In the genomic region with DNA sequence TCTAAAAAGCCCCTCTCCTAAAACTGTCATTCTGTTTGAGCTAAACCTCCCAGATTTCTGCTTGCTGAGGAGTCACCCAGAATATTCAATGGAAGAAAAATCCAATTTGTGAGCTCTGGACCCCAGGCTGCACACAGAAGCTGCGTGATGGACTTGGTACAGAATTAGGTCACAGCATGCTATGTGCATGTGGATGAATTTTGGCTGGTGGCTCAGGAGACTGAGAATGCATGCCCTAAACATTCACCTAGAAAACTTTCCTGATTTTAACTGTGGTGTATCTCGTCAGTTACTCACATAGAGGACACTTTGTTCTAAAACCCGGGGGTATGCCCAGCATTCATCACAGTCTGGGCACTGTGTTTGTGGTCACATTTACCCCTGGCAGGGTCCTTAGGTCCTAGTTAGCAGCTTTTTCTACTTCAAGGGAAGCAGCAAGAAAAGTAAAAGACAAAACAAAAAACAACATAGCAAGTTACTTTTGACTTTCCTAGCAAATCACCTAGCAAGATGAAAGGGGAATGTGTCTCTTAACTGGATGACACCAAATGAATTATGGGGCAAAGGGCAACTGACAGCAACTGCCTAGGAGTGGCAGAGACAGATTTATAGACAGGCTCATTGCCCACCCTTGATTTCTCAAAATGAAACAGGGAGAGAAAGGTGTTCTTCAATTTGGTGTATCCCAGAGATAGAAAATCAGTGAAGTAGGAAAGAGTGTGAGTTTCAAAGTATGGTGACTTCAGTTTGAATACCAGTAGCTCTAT, we compare ENCODE assay signal across 1 cellular context.
TF ChIP-seq lines count a peak whose summit lies in the region.

No MANE protein-coding gene starts in this region.

TF ChIP-seq in HepG2, 621 proteins besides CTCF, POLR2A, EP300 and RAD21 (continued from another document and continues in another):
- TF ChIP-seq LCORL (IDR thresholded peaks at IDR 0.05) (0 out of 2 replicates have a peak, but pooled peaks have one; percentile 27), LCORL (CRISPR knock-in tag; IDR thresholded peaks at IDR 0.05) (peak; percentile 56), GFI1 (CRISPR knock-in tag; IDR thresholded peaks at IDR 0.05; ENCODE audit: borderline replicate concordance) (peak; percentile 40; the same call in 1 of the 2 replicates), TEAD3 (CRISPR knock-in tag; optimal IDR thresholded peaks at IDR 0.05; ENCODE audit: borderline replicate concordance) (peak; percentile 70), MXI1 (IDR thresholded peaks at IDR 0.05; ENCODE audit: borderline replicate concordance, low read depth, low read length) (0 out of 3 replicates have a peak, but pooled peaks have one; percentile 10), BHLHE40 (IDR thresholded peaks at IDR 0.05; ENCODE audit: low read length) (no peak), MAF1 (CRISPR knock-in tag; IDR thresholded peaks at IDR 0.05; ENCODE audit: borderline replicate concordance) (no peak), NR2F2 (IDR thresholded peaks at IDR 0.05; ENCODE audit: borderline replicate concordance, low read depth) (no peak), NCOR1 (IDR thresholded peaks at IDR 0.05; ENCODE audit: borderline replicate concordance, low read length) (peak; percentile 22; the same call in 1 of the 2 replicates), MIXL1 (CRISPR knock-in tag; IDR thresholded peaks at IDR 0.05) (peak; percentile 64; the same call in 1 of the 2 replicates), ZFP37 (CRISPR knock-in tag; IDR thresholded peaks at IDR 0.05; ENCODE audit: borderline replicate concordance) (0 out of 2 replicates have a peak, but pooled peaks have one; percentile 33), ZSCAN31 (CRISPR knock-in tag; IDR thresholded peaks at IDR 0.05; ENCODE audit: low read depth) (no peak), SPEN (CRISPR knock-in tag; IDR thresholded peaks at IDR 0.05; ENCODE audit: low read depth) (no peak), PITX1 (CRISPR knock-in tag; IDR thresholded peaks at IDR 0.05) (no peak; the same call in 1 of the 2 replicates), NR2F1 (CRISPR knock-in tag; IDR thresholded peaks at IDR 0.05) (0 out of 4 replicates have a peak, but pooled peaks of 1 of the 2 experiments have one; percentile 22), DPF2 (CRISPR knock-in tag; IDR thresholded peaks at IDR 0.05; ENCODE audit: borderline replicate concordance, low read depth) (no peak), REPIN1 (CRISPR knock-in tag; IDR thresholded peaks at IDR 0.05; ENCODE audit: borderline replicate concordance, low read depth) (peak; percentile 48), DNMT1 (CRISPR knock-in tag; IDR thresholded peaks at IDR 0.05) (no peak), GTF2F1 (IDR thresholded peaks at IDR 0.05; ENCODE audit: low read length) (no peak), MAZ (IDR thresholded peaks at IDR 0.05; ENCODE audit: borderline replicate concordance, low read depth, low read length) (no peak), MAZ (CRISPR knock-in tag; IDR thresholded peaks at IDR 0.05; ENCODE audit: low read depth) (no peak), MLLT10 (CRISPR knock-in tag; IDR thresholded peaks at IDR 0.05) (no peak), RORA (CRISPR knock-in tag; IDR thresholded peaks at IDR 0.05) (0 out of 2 replicates have a peak, but pooled peaks have one; percentile 41), BRCA1 (CRISPR knock-in tag; IDR thresholded peaks at IDR 0.05) (no peak), HMG20A (CRISPR knock-in tag; IDR thresholded peaks at IDR 0.05; ENCODE audit: borderline replicate concordance) (peak; percentile 56; the same call in 1 of the 2 replicates), KLF13 (CRISPR knock-in tag; IDR thresholded peaks at IDR 0.05) (no peak), SOX5 (CRISPR knock-in tag; IDR thresholded peaks at IDR 0.05; ENCODE audit: borderline replicate concordance) (peak; percentile 46; the same call in 1 of the 2 replicates), KDM5B (CRISPR knock-in tag; IDR thresholded peaks at IDR 0.05; ENCODE audit: borderline replicate concordance) (no peak; the same call in 1 of the 2 replicates), ELF3 (CRISPR knock-in tag; IDR thresholded peaks at IDR 0.05) (peak; percentile 56), REXO4 (CRISPR knock-in tag; IDR thresholded peaks at IDR 0.05; ENCODE audit: borderline replicate concordance) (no peak), ZNF124 (CRISPR knock-in tag; IDR thresholded peaks at IDR 0.05) (no peak), PAF1 (CRISPR knock-in tag; IDR thresholded peaks at IDR 0.05) (no peak)
- TF ChIP-seq, protein P1, sequence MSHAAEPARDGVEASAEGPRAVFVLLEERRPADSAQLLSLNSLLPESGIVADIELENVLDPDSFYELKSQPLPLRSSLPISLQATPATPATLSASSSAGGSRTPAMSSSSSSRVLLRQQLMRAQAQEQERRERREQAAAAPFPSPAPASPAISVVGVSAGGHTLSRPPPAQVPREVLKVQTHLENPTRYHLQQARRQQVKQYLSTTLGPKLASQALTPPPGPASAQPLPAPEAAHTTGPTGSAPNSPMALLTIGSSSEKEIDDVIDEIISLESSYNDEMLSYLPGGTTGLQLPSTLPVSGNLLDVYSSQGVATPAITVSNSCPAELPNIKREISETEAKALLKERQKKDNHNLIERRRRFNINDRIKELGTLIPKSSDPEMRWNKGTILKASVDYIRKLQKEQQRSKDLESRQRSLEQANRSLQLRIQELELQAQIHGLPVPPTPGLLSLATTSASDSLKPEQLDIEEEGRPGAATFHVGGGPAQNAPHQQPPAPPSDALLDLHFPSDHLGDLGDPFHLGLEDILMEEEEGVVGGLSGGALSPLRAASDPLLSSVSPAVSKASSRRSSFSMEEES (CRISPR knock-in tag; IDR thresholded peaks at IDR 0.05): 0 out of 2 replicates have a peak, but pooled peaks have one; percentile 24
- TF ChIP-seq, protein P2, sequence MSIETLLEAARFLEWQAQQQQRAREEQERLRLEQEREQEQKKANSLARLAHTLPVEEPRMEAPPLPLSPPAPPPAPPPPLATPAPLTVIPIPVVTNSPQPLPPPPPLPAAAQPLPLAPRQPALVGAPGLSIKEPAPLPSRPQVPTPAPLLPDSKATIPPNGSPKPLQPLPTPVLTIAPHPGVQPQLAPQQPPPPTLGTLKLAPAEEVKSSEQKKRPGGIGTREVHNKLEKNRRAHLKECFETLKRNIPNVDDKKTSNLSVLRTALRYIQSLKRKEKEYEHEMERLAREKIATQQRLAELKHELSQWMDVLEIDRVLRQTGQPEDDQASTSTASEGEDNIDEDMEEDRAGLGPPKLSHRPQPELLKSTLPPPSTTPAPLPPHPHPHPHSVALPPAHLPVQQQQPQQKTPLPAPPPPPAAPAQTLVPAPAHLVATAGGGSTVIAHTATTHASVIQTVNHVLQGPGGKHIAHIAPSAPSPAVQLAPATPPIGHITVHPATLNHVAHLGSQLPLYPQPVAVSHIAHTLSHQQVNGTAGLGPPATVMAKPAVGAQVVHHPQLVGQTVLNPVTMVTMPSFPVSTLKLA (IDR thresholded peaks at IDR 0.05): no peak
- TF ChIP-seq, protein P3, sequence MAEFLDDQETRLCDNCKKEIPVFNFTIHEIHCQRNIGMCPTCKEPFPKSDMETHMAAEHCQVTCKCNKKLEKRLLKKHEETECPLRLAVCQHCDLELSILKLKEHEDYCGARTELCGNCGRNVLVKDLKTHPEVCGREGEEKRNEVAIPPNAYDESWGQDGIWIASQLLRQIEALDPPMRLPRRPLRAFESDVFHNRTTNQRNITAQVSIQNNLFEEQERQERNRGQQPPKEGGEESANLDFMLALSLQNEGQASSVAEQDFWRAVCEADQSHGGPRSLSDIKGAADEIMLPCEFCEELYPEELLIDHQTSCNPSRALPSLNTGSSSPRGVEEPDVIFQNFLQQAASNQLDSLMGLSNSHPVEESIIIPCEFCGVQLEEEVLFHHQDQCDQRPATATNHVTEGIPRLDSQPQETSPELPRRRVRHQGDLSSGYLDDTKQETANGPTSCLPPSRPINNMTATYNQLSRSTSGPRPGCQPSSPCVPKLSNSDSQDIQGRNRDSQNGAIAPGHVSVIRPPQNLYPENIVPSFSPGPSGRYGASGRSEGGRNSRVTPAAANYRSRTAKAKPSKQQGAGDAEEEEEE (CRISPR knock-in tag; IDR thresholded peaks at IDR 0.05; ENCODE audit: borderline replicate concordance): no peak
- TF ChIP-seq, protein P4, sequence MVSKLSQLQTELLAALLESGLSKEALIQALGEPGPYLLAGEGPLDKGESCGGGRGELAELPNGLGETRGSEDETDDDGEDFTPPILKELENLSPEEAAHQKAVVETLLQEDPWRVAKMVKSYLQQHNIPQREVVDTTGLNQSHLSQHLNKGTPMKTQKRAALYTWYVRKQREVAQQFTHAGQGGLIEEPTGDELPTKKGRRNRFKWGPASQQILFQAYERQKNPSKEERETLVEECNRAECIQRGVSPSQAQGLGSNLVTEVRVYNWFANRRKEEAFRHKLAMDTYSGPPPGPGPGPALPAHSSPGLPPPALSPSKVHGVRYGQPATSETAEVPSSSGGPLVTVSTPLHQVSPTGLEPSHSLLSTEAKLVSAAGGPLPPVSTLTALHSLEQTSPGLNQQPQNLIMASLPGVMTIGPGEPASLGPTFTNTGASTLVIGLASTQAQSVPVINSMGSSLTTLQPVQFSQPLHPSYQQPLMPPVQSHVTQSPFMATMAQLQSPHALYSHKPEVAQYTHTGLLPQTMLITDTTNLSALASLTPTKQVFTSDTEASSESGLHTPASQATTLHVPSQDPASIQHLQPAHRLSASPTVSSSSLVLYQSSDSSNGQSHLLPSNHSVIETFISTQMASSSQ (IDR thresholded peaks at IDR 0.05; ENCODE audit: low read depth): 0 out of 2 replicates have a peak, but pooled peaks have one; percentile 13
- TF ChIP-seq, protein P4 (CRISPR knock-in tag; IDR thresholded peaks at IDR 0.05; ENCODE audit: borderline replicate concordance): no peak
- TF ChIP-seq, protein P5, sequence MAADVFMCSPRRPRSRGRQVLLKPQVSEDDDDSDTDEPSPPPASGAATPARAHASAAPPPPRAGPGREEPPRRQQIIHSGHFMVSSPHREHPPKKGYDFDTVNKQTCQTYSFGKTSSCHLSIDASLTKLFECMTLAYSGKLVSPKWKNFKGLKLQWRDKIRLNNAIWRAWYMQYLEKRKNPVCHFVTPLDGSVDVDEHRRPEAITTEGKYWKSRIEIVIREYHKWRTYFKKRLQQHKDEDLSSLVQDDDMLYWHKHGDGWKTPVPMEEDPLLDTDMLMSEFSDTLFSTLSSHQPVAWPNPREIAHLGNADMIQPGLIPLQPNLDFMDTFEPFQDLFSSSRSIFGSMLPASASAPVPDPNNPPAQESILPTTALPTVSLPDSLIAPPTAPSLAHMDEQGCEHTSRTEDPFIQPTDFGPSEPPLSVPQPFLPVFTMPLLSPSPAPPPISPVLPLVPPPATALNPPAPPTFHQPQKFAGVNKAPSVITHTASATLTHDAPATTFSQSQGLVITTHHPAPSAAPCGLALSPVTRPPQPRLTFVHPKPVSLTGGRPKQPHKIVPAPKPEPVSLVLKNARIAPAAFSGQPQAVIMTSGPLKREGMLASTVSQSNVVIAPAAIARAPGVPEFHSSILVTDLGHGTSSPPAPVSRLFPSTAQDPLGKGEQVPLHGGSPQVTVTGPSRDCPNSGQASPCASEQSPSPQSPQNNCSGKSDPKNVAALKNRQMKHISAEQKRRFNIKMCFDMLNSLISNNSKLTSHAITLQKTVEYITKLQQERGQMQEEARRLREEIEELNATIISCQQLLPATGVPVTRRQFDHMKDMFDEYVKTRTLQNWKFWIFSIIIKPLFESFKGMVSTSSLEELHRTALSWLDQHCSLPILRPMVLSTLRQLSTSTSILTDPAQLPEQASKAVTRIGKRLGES (CRISPR knock-in tag; IDR thresholded peaks at IDR 0.05; ENCODE audit: borderline replicate concordance): peak; percentile 91; the same call in 1 of the 2 replicates
- TF ChIP-seq, protein P6, sequence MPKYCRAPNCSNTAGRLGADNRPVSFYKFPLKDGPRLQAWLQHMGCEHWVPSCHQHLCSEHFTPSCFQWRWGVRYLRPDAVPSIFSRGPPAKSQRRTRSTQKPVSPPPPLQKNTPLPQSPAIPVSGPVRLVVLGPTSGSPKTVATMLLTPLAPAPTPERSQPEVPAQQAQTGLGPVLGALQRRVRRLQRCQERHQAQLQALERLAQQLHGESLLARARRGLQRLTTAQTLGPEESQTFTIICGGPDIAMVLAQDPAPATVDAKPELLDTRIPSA (CRISPR knock-in tag; IDR thresholded peaks at IDR 0.05; ENCODE audit: borderline replicate concordance): no peak
- TF ChIP-seq, protein P7, sequence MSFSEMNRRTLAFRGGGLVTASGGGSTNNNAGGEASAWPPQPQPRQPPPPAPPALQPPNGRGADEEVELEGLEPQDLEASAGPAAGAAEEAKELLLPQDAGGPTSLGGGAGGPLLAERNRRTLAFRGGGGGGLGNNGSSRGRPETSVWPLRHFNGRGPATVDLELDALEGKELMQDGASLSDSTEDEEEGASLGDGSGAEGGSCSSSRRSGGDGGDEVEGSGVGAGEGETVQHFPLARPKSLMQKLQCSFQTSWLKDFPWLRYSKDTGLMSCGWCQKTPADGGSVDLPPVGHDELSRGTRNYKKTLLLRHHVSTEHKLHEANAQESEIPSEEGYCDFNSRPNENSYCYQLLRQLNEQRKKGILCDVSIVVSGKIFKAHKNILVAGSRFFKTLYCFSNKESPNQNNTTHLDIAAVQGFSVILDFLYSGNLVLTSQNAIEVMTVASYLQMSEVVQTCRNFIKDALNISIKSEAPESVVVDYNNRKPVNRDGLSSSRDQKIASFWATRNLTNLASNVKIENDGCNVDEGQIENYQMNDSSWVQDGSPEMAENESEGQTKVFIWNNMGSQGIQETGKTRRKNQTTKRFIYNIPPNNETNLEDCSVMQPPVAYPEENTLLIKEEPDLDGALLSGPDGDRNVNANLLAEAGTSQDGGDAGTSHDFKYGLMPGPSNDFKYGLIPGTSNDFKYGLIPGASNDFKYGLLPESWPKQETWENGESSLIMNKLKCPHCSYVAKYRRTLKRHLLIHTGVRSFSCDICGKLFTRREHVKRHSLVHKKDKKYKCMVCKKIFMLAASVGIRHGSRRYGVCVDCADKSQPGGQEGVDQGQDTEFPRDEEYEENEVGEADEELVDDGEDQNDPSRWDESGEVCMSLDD (CRISPR knock-in tag; IDR thresholded peaks at IDR 0.05; ENCODE audit: borderline replicate concordance): no peak
- TF ChIP-seq, protein P8, sequence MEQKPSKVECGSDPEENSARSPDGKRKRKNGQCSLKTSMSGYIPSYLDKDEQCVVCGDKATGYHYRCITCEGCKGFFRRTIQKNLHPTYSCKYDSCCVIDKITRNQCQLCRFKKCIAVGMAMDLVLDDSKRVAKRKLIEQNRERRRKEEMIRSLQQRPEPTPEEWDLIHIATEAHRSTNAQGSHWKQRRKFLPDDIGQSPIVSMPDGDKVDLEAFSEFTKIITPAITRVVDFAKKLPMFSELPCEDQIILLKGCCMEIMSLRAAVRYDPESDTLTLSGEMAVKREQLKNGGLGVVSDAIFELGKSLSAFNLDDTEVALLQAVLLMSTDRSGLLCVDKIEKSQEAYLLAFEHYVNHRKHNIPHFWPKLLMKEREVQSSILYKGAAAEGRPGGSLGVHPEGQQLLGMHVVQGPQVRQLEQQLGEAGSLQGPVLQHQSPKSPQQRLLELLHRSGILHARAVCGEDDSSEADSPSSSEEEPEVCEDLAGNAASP (CRISPR knock-in tag; IDR thresholded peaks at IDR 0.05; ENCODE audit: borderline replicate concordance): no peak
